In the genomic region with DNA sequence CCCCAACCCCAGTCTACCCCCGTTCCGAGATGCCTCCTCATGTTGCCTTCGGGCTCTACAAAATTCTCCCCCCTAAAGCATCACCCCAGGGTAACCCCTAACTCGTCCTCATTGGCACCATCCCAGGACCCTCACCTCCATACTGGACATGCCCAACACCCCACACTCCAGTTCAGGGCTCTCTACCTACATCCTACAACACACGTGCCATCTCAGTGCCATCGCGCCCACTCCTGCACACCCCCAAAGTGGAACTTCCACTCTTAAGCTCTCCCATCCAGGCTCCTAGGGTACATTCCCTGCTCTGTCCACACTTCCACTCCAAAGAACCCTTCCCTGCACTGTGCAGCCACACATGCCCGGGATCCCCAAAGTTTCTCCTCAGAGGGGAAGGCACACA, we compare ENCODE assay signal across 9 cellular contexts. TPM values are rescaled to one million over a fixed set of nuclear protein-coding genes. Genes with fewer than 3 reads are reported as not detected.
DNase-seq lines count a peak whose midpoint lies in the region; ATAC-seq, FAIRE-seq and TF ChIP-seq lines count a peak whose summit lies in the region.
"Had no signal": no experiment of that assay in that cellular context is flagged by ENCODE, and none has a peak within 500 bp of the region (broad histone marks: within the 10 kb centered on the region; RNA-seq: fewer than 3 reads in every experiment).

No MANE protein-coding gene starts in this region.

- TF ChIP-seq EP300 in HepG2 (IDR thresholded peaks at IDR 0.05; ENCODE audit: low read depth in 2 of 2, low read length in 2 of 2) = no peak
- no peak for TF ChIP-seq EP300 in HepG2 (CRISPR knock-in tag; IDR thresholded peaks at IDR 0.05; ENCODE audit: borderline replicate concordance)

- H3K9me3 ChIP-seq in HepG2 (ENCODE audit: low read length) (no peaks in the 10 kb centered on the region), thoracic aorta (no peaks in the 10 kb centered on the region)

- no peak for TF ChIP-seq POLR2A in HepG2 (IDR thresholded peaks at IDR 0.05; ENCODE audit: insufficient read depth in 1 of 2, low read depth in 2 of 2, low read length in 2 of 2)

- H3K4me1 Mint-ChIP-seq in activated CD4-positive, alpha-beta T cell treated with anti-CD3 and anti-CD28 coated beads for 36 hours = peaks cover 59% of the 10 kb centered on the region

- DNase-seq in activated CD4-positive, alpha-beta T cell treated with anti-CD3 and anti-CD28 coated beads for 36 hours = no peak
- no peak for DNase-seq in activated CD4-positive, alpha-beta T cell treated with anti-CD3 and anti-CD28 coated beads for 48 hours
- DNase-seq in astrocyte of the cerebellum (ENCODE audit: low read depth) = no peak
- DNase-seq in HepG2 (ENCODE audit: low spot score) = no peak
- DNase-seq in thoracic aorta (ENCODE audit: low spot score) = no peak
- no peak for DNase-seq in SHP77 treated with DMSO at 0.1 percent for 48 hours (lab: John Stamatoyannopoulos, UW)
- DNase-seq in central memory CD4-positive, alpha-beta T cell = no peak

- H3K4me2 ChIP-seq in HepG2 (ENCODE audit: low read depth, low read length) = peak overlapping the region; percentile 96

- H3K79me2 ChIP-seq in HepG2 (ENCODE audit: insufficient read depth, low read length) = peaks cover 61% of the 10 kb centered on the region

- H3K4me3 Mint-ChIP-seq in activated CD4-positive, alpha-beta T cell treated with anti-CD3 and anti-CD28 coated beads for 36 hours = peak overlapping the region; percentile 89

- in situ Hi-C loops in astrocyte of the cerebellum (cut with HindIII; ENCODE audit: low sequenced_read_pairs) = loop anchor here (5.0 to 10.0 kb wide), 2 partner anchors 80 to 102 kb away; no protein-coding TSS in a partner anchor
- in situ Hi-C loops in HepG2 (cut with HindIII; ENCODE audit: extremely low pct_ligation_motif_present, low pct_unique_long_range_greater_than_20kb) = no loop called here

- H3K36me3 ChIP-seq in HepG2 (replicated peaks in 1 of 2; ENCODE audit: control insufficient read depth in 1 of 2, insufficient read depth in 2 of 2, low read length in 2 of 2) (peaks cover 14 to 21% of the 10 kb centered on the region in 2 experiments), thoracic aorta (no peaks in the 10 kb centered on the region)

- no peak for ATAC-seq in activated CD4-positive, alpha-beta T cell treated with anti-CD3 and anti-CD28 coated beads for 36 hours
- ATAC-seq in HepG2 = no peak
- ATAC-seq in thoracic aorta (ENCODE audit: insufficient number of reproducible peaks, low FRiP score, low read depth) = no peak
- no peak for ATAC-seq in GM21529 (IDR thresholded peaks at IDR 0.05; ENCODE audit: unreplicated experiment)

- intact Hi-C loops in activated CD4-positive, alpha-beta T cell treated with anti-CD3 and anti-CD28 coated beads for 36 hours (cut with DNase I, micrococcal nuclease) = loop anchor here (5.0 to 10.0 kb wide), 3 partner anchors 33 to 302 kb away; a partner anchor contains a TSS
- intact Hi-C loops in HepG2 (cut with micrococcal nuclease; ENCODE audit: unreplicated experiment) = no loop called here

- H3K4me1 ChIP-seq in HepG2 (ENCODE audit: insufficient read depth, low read length) = peaks cover 28% of the 10 kb centered on the region
- H3K4me1 ChIP-seq in thoracic aorta (ENCODE audit: control insufficient read depth in 1 of 2, low read depth in 2 of 2) = peaks cover 22 to 42% of the 10 kb centered on the region in 2 donors

- H3K4me3 ChIP-seq in astrocyte of the cerebellum (ENCODE audit: low read depth, low read length) = peak overlapping the region; percentile 76
- H3K4me3 ChIP-seq in HepG2 (replicated peaks in 1 of 3; ENCODE audit: insufficient read depth in 1 of 3, low read depth in 2 of 3, low read length in 3 of 3) = peak overlapping the region; percentile 86 to 98 (median 95)
- peak overlapping the region; percentile 86 for H3K4me3 ChIP-seq in thoracic aorta

- peaks cover 40% of the 10 kb centered on the region for H4K20me1 ChIP-seq in HepG2 (ENCODE audit: insufficient read depth, low read length)

- H3K9me3 Mint-ChIP-seq in activated CD4-positive, alpha-beta T cell treated with anti-CD3 and anti-CD28 coated beads for 36 hours (ENCODE audit: low read depth) = no peaks in the 10 kb centered on the region

- POLR2A ChIA-PET in activated CD4-positive, alpha-beta T cell treated with anti-CD3 and anti-CD28 coated beads for 36 hours (lab: Charles Lee) = interaction anchor here (0.5 kb wide), 1 partner anchor 334 kb away, joined by 5 read pairs; no protein-coding TSS in a partner anchor
- POLR2A ChIA-PET in HepG2 (lab: Yijun Ruan, JAX) = interaction anchor here (1.0 to 1.4 kb wide), 4 partner anchors 28 to 111 kb away, joined by 3 read pairs; a partner anchor contains a TSS

- H3K9ac ChIP-seq in HepG2 (ENCODE audit: insufficient read depth, low read depth, low read length) = peak overlapping the region; percentile 94

- no peak overlapping the region for H2AFZ ChIP-seq in HepG2 (ENCODE audit: low read length)

- H3K27ac ChIP-seq in HepG2 (ENCODE audit: extremely low read length, insufficient read depth, low read length) (peak overlapping the region; percentile 71), thoracic aorta (no peak overlapping the region)

- no peaks in the 10 kb centered on the region for H3K27me3 Mint-ChIP-seq in activated CD4-positive, alpha-beta T cell treated with anti-CD3 and anti-CD28 coated beads for 36 hours

- FAIRE-seq in HepG2 (lab: Jason Lieb, UNC) = no peak
- FAIRE-seq: colon had no signal

- peaks cover 16% of the 10 kb centered on the region for H3K36me3 Mint-ChIP-seq in activated CD4-positive, alpha-beta T cell treated with anti-CD3 and anti-CD28 coated beads for 36 hours (ENCODE audit: low read depth)

- 24% methylated on average over 8 of the region's 8 CpGs for whole genome bisulfite sequencing in HepG2 (ENCODE audit: low lambda C conversion rate)

- peak overlapping the region; percentile 89 for H3K27ac Mint-ChIP-seq in activated CD4-positive, alpha-beta T cell treated with anti-CD3 and anti-CD28 coated beads for 36 hours

- CTCF ChIA-PET in activated CD4-positive, alpha-beta T cell treated with anti-CD3 and anti-CD28 coated beads for 36 hours (lab: Charles Lee) = interaction anchor here (0.6 to 1.9 kb wide), 4 partner anchors 16 to 211 kb away, joined by 3 to 6 read pairs (median 4); no protein-coding TSS in a partner anchor
- CTCF ChIA-PET in HepG2 (lab: Yijun Ruan, JAX; ENCODE audit: low intra/inter-chr PET ratio, low total read pairs) = no interaction called here

- TF ChIP-seq CTCF in astrocyte of the cerebellum (IDR thresholded peaks at IDR 0.05; ENCODE audit: low read depth, low read length, missing control alignments) (no peak), HepG2 (CRISPR knock-in tag; IDR thresholded peaks at IDR 0.05) (no peak), thoracic aorta (IDR thresholded peaks at IDR 0.05) (no peak)

- H3K27me3 ChIP-seq in HepG2 (ENCODE audit: control insufficient read depth in 1 of 2, insufficient read depth in 2 of 2, low read length in 2 of 2) (no peaks in the 10 kb centered on the region; a peak in 2 of 5 replicates), thoracic aorta (replicated peaks; ENCODE audit: insufficient read depth) (no peaks in the 10 kb centered on the region)

- no TSS peak for BruUV-seq in HepG2 (replicated peaks; lab: Mats Ljungman, UMichigan)

- no peak for TF ChIP-seq RAD21 in HepG2 (CRISPR knock-in tag; IDR thresholded peaks at IDR 0.05)

RNA-seq across cellular contexts. Expression of a gene that starts 0.8 kb away (rescaled TPM):
- total RNA-seq in activated CD4-positive, alpha-beta T cell treated with anti-CD3 and anti-CD28 coated beads for 36 hours = 10 to 100 TPM; 12.1 to 16.2 TPM
- total RNA-seq in HepG2 (2016; rRNA removed; fragmentation: Illumina TruSeq; extraction: Trizol) (4.0 and 9.8 TPM in 2 replicates), thoracic aorta (10 to 100 TPM; 20.6 to 99.2 TPM)
- 1.2 and 1.9 TPM in 2 replicates for total RNA-seq in HepG2 (2016; cell fraction: cytosol; rRNA removed; fragmentation: Illumina TruSeq; extraction: Trizol; ENCODE audit: low read depth)
- 3.4 and 11.2 TPM in 2 replicates for total RNA-seq in HepG2 (2016; cell fraction: insoluble cytoplasmic fraction; rRNA removed; fragmentation: Illumina TruSeq; extraction: Trizol)
- total RNA-seq in HepG2 (2016; cell fraction: membrane; rRNA removed; fragmentation: Illumina TruSeq; extraction: Trizol) = 3.6 and 3.7 TPM in 2 replicates
- total RNA-seq in HepG2 (2016; cell fraction: nucleus; rRNA removed; fragmentation: Illumina TruSeq; extraction: Trizol) = 11.2 and 11.6 TPM in 2 replicates
- 7.3 and 9.2 TPM in 2 replicates for polyA plus RNA-seq in HepG2 (2011; rRNA removed)
- 7.8 and 9.7 TPM in 2 replicates for polyA plus RNA-seq in HepG2 (2011; cell fraction: cytosol; rRNA removed)
- 27.5 and 33.9 TPM in 2 replicates for polyA plus RNA-seq in HepG2 (2011; cell fraction: nucleus; rRNA removed)
- polyA plus RNA-seq in HepG2 (2012) = 12.4 and 17.0 TPM in 2 replicates
- 0.63 and 1.3 TPM in 2 replicates for polyA plus RNA-seq in HepG2 (2016; cell fraction: cytosol; fragmentation: Illumina TruSeq; extraction: Trizol; ENCODE audit: low read depth)
- polyA plus RNA-seq in HepG2 (2016; cell fraction: insoluble cytoplasmic fraction; fragmentation: Illumina TruSeq; extraction: Trizol; ENCODE audit: low read depth) = 5.1 TPM in 2 replicates
- polyA plus RNA-seq in HepG2 (2016; cell fraction: membrane; fragmentation: Illumina TruSeq; extraction: Trizol; ENCODE audit: low read depth) = 1.7 and 2.3 TPM in 2 replicates
- polyA plus RNA-seq in HepG2 (2016; cell fraction: nucleus; fragmentation: Illumina TruSeq; extraction: Trizol; ENCODE audit: insufficient read depth, low read depth) = 34.8 and 35.7 TPM in 2 replicates
- polyA minus RNA-seq in HepG2 (2011; rRNA and poly(A)+ RNA removed; ENCODE audit: low replicate concordance) = 6.9 and 11.0 TPM in 2 replicates
- 7.5 and 8.8 TPM in 2 replicates for polyA minus RNA-seq in HepG2 (2011; cell fraction: cytosol; rRNA and poly(A)+ RNA removed)
- polyA minus RNA-seq in HepG2 (2011; cell fraction: nucleus; rRNA and poly(A)+ RNA removed) = 10.3 and 11.5 TPM in 2 replicates

RNA-seq across cellular contexts. Expression of a gene that starts 1.2 kb away (rescaled TPM):
- 10 to 100 TPM; 56.4 to 56.8 TPM for total RNA-seq in activated CD4-positive, alpha-beta T cell treated with anti-CD3 and anti-CD28 coated beads for 36 hours
- total RNA-seq in HepG2 (2016; rRNA removed; fragmentation: Illumina TruSeq; extraction: Trizol) (32.2 and 43.1 TPM in 2 replicates), thoracic aorta (10 to 100 TPM; 60.9 to 66.7 TPM)
- 13.6 and 15.4 TPM in 2 replicates for total RNA-seq in HepG2 (2016; cell fraction: cytosol; rRNA removed; fragmentation: Illumina TruSeq; extraction: Trizol; ENCODE audit: low read depth)
- total RNA-seq in HepG2 (2016; cell fraction: insoluble cytoplasmic fraction; rRNA removed; fragmentation: Illumina TruSeq; extraction: Trizol) = 25.7 and 41.7 TPM in 2 replicates
- 30.2 and 30.9 TPM in 2 replicates for total RNA-seq in HepG2 (2016; cell fraction: membrane; rRNA removed; fragmentation: Illumina TruSeq; extraction: Trizol)
- 30.6 and 31.6 TPM in 2 replicates for total RNA-seq in HepG2 (2016; cell fraction: nucleus; rRNA removed; fragmentation: Illumina TruSeq; extraction: Trizol)
- polyA plus RNA-seq in HepG2 (2011; rRNA removed) = 57.3 and 80.7 TPM in 2 replicates
- polyA plus RNA-seq in HepG2 (2011; cell fraction: cytosol; rRNA removed) = 34.2 and 64.8 TPM in 2 replicates
- polyA plus RNA-seq in HepG2 (2011; cell fraction: nucleus; rRNA removed) = 266 and 313 TPM in 2 replicates
- 35.6 and 48.5 TPM in 2 replicates for polyA plus RNA-seq in HepG2 (2012)
- polyA plus RNA-seq in HepG2 (2016; cell fraction: cytosol; fragmentation: Illumina TruSeq; extraction: Trizol; ENCODE audit: low read depth) = 8.5 and 9.3 TPM in 2 replicates
- polyA plus RNA-seq in HepG2 (2016; cell fraction: insoluble cytoplasmic fraction; fragmentation: Illumina TruSeq; extraction: Trizol; ENCODE audit: low read depth) = 34.1 and 37.8 TPM in 2 replicates
- 21.1 and 23.2 TPM in 2 replicates for polyA plus RNA-seq in HepG2 (2016; cell fraction: membrane; fragmentation: Illumina TruSeq; extraction: Trizol; ENCODE audit: low read depth)
- 78.0 and 78.1 TPM in 2 replicates for polyA plus RNA-seq in HepG2 (2016; cell fraction: nucleus; fragmentation: Illumina TruSeq; extraction: Trizol; ENCODE audit: insufficient read depth, low read depth)
- 47.8 and 141 TPM in 2 replicates for polyA minus RNA-seq in HepG2 (2011; rRNA and poly(A)+ RNA removed; ENCODE audit: low replicate concordance)
- polyA minus RNA-seq in HepG2 (2011; cell fraction: cytosol; rRNA and poly(A)+ RNA removed) = 30.6 and 39.4 TPM in 2 replicates
- 37.0 and 47.4 TPM in 2 replicates for polyA minus RNA-seq in HepG2 (2011; cell fraction: nucleus; rRNA and poly(A)+ RNA removed)

RNA-seq across cellular contexts. Expression of a gene that starts 28.1 kb away (rescaled TPM):
- 10 to 100 TPM; 76.0 to 78.3 TPM for total RNA-seq in activated CD4-positive, alpha-beta T cell treated with anti-CD3 and anti-CD28 coated beads for 36 hours
- total RNA-seq in HepG2 (2016; rRNA removed; fragmentation: Illumina TruSeq; extraction: Trizol) = 6.7 and 13.2 TPM in 2 replicates
- total RNA-seq in HepG2 (2016; cell fraction: cytosol; rRNA removed; fragmentation: Illumina TruSeq; extraction: Trizol; ENCODE audit: low read depth) = 3.7 and 5.6 TPM in 2 replicates
- total RNA-seq in HepG2 (2016; cell fraction: insoluble cytoplasmic fraction; rRNA removed; fragmentation: Illumina TruSeq; extraction: Trizol) = 7.7 and 10.7 TPM in 2 replicates
- 10.7 and 11.6 TPM in 2 replicates for total RNA-seq in HepG2 (2016; cell fraction: membrane; rRNA removed; fragmentation: Illumina TruSeq; extraction: Trizol)
- 9.5 and 12.7 TPM in 2 replicates for total RNA-seq in HepG2 (2016; cell fraction: nucleus; rRNA removed; fragmentation: Illumina TruSeq; extraction: Trizol)
- polyA plus RNA-seq in HepG2 (2011; rRNA removed) = 7.3 and 9.2 TPM in 2 replicates
- polyA plus RNA-seq in HepG2 (2011; cell fraction: cytosol; rRNA removed) = 5.7 and 8.3 TPM in 2 replicates
- polyA plus RNA-seq in HepG2 (2011; cell fraction: nucleus; rRNA removed) = 19.6 and 26.3 TPM in 2 replicates
- polyA plus RNA-seq in HepG2 (2012) = 12.3 and 18.9 TPM in 2 replicates
- polyA plus RNA-seq in HepG2 (2016; cell fraction: cytosol; fragmentation: Illumina TruSeq; extraction: Trizol; ENCODE audit: low read depth) = 4.2 and 4.7 TPM in 2 replicates
- 12.5 and 12.9 TPM in 2 replicates for polyA plus RNA-seq in HepG2 (2016; cell fraction: insoluble cytoplasmic fraction; fragmentation: Illumina TruSeq; extraction: Trizol; ENCODE audit: low read depth)
- polyA plus RNA-seq in HepG2 (2016; cell fraction: membrane; fragmentation: Illumina TruSeq; extraction: Trizol; ENCODE audit: low read depth) = 6.8 and 7.6 TPM in 2 replicates
- polyA plus RNA-seq in HepG2 (2016; cell fraction: nucleus; fragmentation: Illumina TruSeq; extraction: Trizol; ENCODE audit: insufficient read depth, low read depth) = 26.1 and 27.2 TPM in 2 replicates
- polyA minus RNA-seq in HepG2 (2011; rRNA and poly(A)+ RNA removed; ENCODE audit: low replicate concordance) = 10.6 and 14.4 TPM in 2 replicates
- polyA minus RNA-seq in HepG2 (2011; cell fraction: cytosol; rRNA and poly(A)+ RNA removed) = 8.2 and 11.7 TPM in 2 replicates
- 9.1 TPM in 2 replicates for polyA minus RNA-seq in HepG2 (2011; cell fraction: nucleus; rRNA and poly(A)+ RNA removed)
- 10 to 100 TPM; 21.4 to 53.6 TPM for total RNA-seq in thoracic aorta

RNA-seq across cellular contexts. Expression of a gene that starts 43.4 kb away (rescaled TPM):
- 100 to 1,000 TPM; 200 to 227 TPM for total RNA-seq in activated CD4-positive, alpha-beta T cell treated with anti-CD3 and anti-CD28 coated beads for 36 hours
- 62.9 and 120 TPM in 2 replicates for total RNA-seq in HepG2 (2016; rRNA removed; fragmentation: Illumina TruSeq; extraction: Trizol)
- total RNA-seq in HepG2 (2016; cell fraction: cytosol; rRNA removed; fragmentation: Illumina TruSeq; extraction: Trizol; ENCODE audit: low read depth) = 32.1 and 33.8 TPM in 2 replicates
- 60.0 and 120 TPM in 2 replicates for total RNA-seq in HepG2 (2016; cell fraction: insoluble cytoplasmic fraction; rRNA removed; fragmentation: Illumina TruSeq; extraction: Trizol)
- total RNA-seq in HepG2 (2016; cell fraction: membrane; rRNA removed; fragmentation: Illumina TruSeq; extraction: Trizol) = 66.6 and 68.6 TPM in 2 replicates
- total RNA-seq in HepG2 (2016; cell fraction: nucleus; rRNA removed; fragmentation: Illumina TruSeq; extraction: Trizol) = 104 and 128 TPM in 2 replicates
- 159 and 209 TPM in 2 replicates for polyA plus RNA-seq in HepG2 (2011; rRNA removed)
- 144 and 165 TPM in 2 replicates for polyA plus RNA-seq in HepG2 (2011; cell fraction: cytosol; rRNA removed)
- 113 and 131 TPM in 2 replicates for polyA plus RNA-seq in HepG2 (2011; cell fraction: nucleus; rRNA removed)
- polyA plus RNA-seq in HepG2 (2012) = 119 and 235 TPM in 2 replicates
- 34.6 and 34.8 TPM in 2 replicates for polyA plus RNA-seq in HepG2 (2016; cell fraction: cytosol; fragmentation: Illumina TruSeq; extraction: Trizol; ENCODE audit: low read depth)
- 74.0 and 78.9 TPM in 2 replicates for polyA plus RNA-seq in HepG2 (2016; cell fraction: insoluble cytoplasmic fraction; fragmentation: Illumina TruSeq; extraction: Trizol; ENCODE audit: low read depth)
- polyA plus RNA-seq in HepG2 (2016; cell fraction: membrane; fragmentation: Illumina TruSeq; extraction: Trizol; ENCODE audit: low read depth) = 51.1 and 55.4 TPM in 2 replicates
- 197 and 219 TPM in 2 replicates for polyA plus RNA-seq in HepG2 (2016; cell fraction: nucleus; fragmentation: Illumina TruSeq; extraction: Trizol; ENCODE audit: insufficient read depth, low read depth)
- 282 and 502 TPM in 2 replicates for polyA minus RNA-seq in HepG2 (2011; rRNA and poly(A)+ RNA removed; ENCODE audit: low replicate concordance)
- 101 and 104 TPM in 2 replicates for polyA minus RNA-seq in HepG2 (2011; cell fraction: cytosol; rRNA and poly(A)+ RNA removed)
- 52.3 and 68.3 TPM in 2 replicates for polyA minus RNA-seq in HepG2 (2011; cell fraction: nucleus; rRNA and poly(A)+ RNA removed)
- total RNA-seq in thoracic aorta = 10 to 100 TPM; 48.7 to 66.2 TPM
